10 cellular contexts compared by ENCODE assay signal in the genomic region with DNA sequence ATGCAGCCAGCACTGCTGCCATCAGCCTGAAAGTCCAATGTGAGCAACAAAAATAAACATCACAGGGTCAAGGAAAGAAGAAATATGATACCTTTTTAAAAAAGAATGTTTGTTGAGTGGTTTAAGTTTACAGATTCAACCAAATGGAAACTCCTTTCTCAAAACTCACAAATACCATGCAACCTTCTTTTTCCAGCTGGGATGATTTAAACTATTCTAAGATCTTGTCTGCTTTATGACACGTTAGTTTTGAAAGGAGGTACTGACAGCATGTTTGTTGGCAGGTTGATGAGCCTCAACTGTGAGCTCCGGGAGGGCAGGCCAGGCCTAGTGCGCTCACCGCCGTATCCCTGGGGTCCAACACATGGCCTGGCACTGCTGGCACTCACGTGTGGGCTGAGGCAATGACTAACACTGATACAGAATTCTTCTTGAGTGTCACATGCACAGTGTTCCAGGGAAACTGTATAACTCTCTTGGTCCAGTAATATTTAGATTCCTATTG. TPM values are rescaled to one million over a fixed set of nuclear protein-coding genes. Genes with fewer than 3 reads are reported as not detected.
DNase-seq lines count a peak whose midpoint lies in the region; ATAC-seq and TF ChIP-seq lines count a peak whose summit lies in the region.
"Had no signal": no experiment of that assay in that cellular context is flagged by ENCODE, and none has a peak within 500 bp of the region (broad histone marks: within the 10 kb centered on the region; RNA-seq: fewer than 3 reads in every experiment).

No MANE protein-coding gene starts in this region.

- H3K9me3 Mint-ChIP-seq in CD14-positive monocyte, result peaks cover 0 to 2% (median 0%) of the 10 kb centered on the region in 7 donors

- peaks cover 49% of the 10 kb centered on the region for H3K4me1 Mint-ChIP-seq in CD14-positive monocyte

- H3K4me3 Mint-ChIP-seq in CD14-positive monocyte, result no peak overlapping the region

- H3K27me3 Mint-ChIP-seq in CD14-positive monocyte (ENCODE audit: low read depth in 3 of 3), result no peaks in the 10 kb centered on the region

- H3K79me2 ChIP-seq in SK-N-SH (ENCODE audit: insufficient read depth), result peaks cover 91% of the 10 kb centered on the region

- H3K9me2 ChIP-seq in SK-N-SH, result no peaks in the 10 kb centered on the region

- no peak for TF ChIP-seq RAD21 in SK-N-SH (IDR thresholded peaks at IDR 0.05; ENCODE audit: low read length)

- DNase-seq in CD14-positive monocyte (ENCODE audit: low spot score), result no peak
- no peak for DNase-seq in SK-N-SH
- peak in 1 of 2 donors; percentile 79 for DNase-seq in cardiac muscle cell (ENCODE audit: low read depth in 1 of 2, low spot score in 1 of 2)
- DNase-seq in psoas muscle, result peak; percentile 68 to 92
- DNase-seq in globus pallidus (ENCODE audit: low spot score), result no peak
- DNase-seq in activated T-cell treated with anti-CD3 and anti-CD28 coated beads, Interleukin-2, amount 50 U/mL, for 48 hours, result no peak
- DNase-seq in DMS153 (lab: John Stamatoyannopoulos, UW), result no peak
- no peak for DNase-seq in stimulated activated CD4-positive, alpha-beta T cell treated with anti-CD3 and anti-CD28 coated beads, Interleukin-4, amount 100 ng/mL, for 4 hours
- DNase-seq: hypothalamus, NCI-H187 had no signal

- H3K9me3 ChIP-seq in SK-N-SH, result no peaks in the 10 kb centered on the region
- H3K9me3 ChIP-seq in cardiac muscle cell (ENCODE audit: low read depth), result no peaks in the 10 kb centered on the region
- no peaks in the 10 kb centered on the region for H3K9me3 ChIP-seq in psoas muscle

- H3K4me1 ChIP-seq in SK-N-SH (ENCODE audit: control insufficient read depth in 1 of 2, insufficient read depth in 2 of 2, low read depth in 1 of 2, low read length in 1 of 2) (peaks cover 12 to 56% of the 10 kb centered on the region in 2 experiments), cardiac muscle cell (ENCODE audit: low read depth) (peaks cover 10% of the 10 kb centered on the region), psoas muscle (peaks cover 73% of the 10 kb centered on the region)

- CTCF ChIA-PET in SK-N-SH (lab: Yijun Ruan, JAX), result interaction anchor here (1.3 kb wide), 1 partner anchor 76 kb away, joined by 3 read pairs; no protein-coding TSS in a partner anchor

- H3K4me3 ChIP-seq in SK-N-SH (ENCODE audit: low read depth in 2 of 2, low read length in 1 of 2) (peak overlapping the region in 1 of 2 experiments; percentile 30; a peak in 1 of 4 replicates), cardiac muscle cell (no peak overlapping the region), psoas muscle (no peak overlapping the region)

- TF ChIP-seq EP300 in SK-N-SH (IDR thresholded peaks at IDR 0.05; ENCODE audit: borderline replicate concordance in 1 of 2, low read depth in 1 of 2, low read length in 1 of 2), result peak in 1 of 2 experiments; percentile 64; a peak in 1 of 4 replicates

- TF ChIP-seq CTCF in CD14-positive monocyte (IDR thresholded peaks at IDR 0.05), result no peak
- no peak for TF ChIP-seq CTCF in SK-N-SH (IDR thresholded peaks at IDR 0.05)
- TF ChIP-seq CTCF in cardiac muscle cell (IDR thresholded peaks at IDR 0.05; ENCODE audit: low read depth, low read length), result no peak
- no peak for TF ChIP-seq CTCF in psoas muscle (IDR thresholded peaks at IDR 0.05)

- H4K20me1 ChIP-seq in SK-N-SH (ENCODE audit: insufficient read depth), result peaks cover 57% of the 10 kb centered on the region

- H3K27ac Mint-ChIP-seq in CD14-positive monocyte, result peak overlapping the region in 6 of 7 donors; percentile 1 to 81 (median 69)

- peak overlapping the region; percentile 54; the same call in 1 of the 2 replicates for H3K9ac ChIP-seq in SK-N-SH

- H3K27ac ChIP-seq in SK-N-SH (ENCODE audit: low read depth in 2 of 2, low read length in 1 of 2), result peak overlapping the region; percentile 73 to 99; a peak in 3 of 4 replicates
- peak overlapping the region; percentile 2 for H3K27ac ChIP-seq in cardiac muscle cell
- H3K27ac ChIP-seq in psoas muscle, result peak overlapping the region; percentile 83

- H3K36me3 ChIP-seq in SK-N-SH (replicated peaks in 1 of 2; ENCODE audit: control insufficient read depth in 1 of 2, insufficient read depth in 2 of 2, low read length in 1 of 2) (peaks cover 0 to 3% of the 10 kb centered on the region in 2 experiments), cardiac muscle cell (no peaks in the 10 kb centered on the region), psoas muscle (ENCODE audit: insufficient read depth in 1 of 2, low read depth in 1 of 2) (no peaks in the 10 kb centered on the region)

- peaks cover 13 to 21% of the 10 kb centered on the region in 2 donors for H3K36me3 Mint-ChIP-seq in CD14-positive monocyte

- intact Hi-C loops in CD14-positive monocyte (cut with micrococcal nuclease), result loop anchor here in 1 of 2 donors (5.0 kb wide), 1 partner anchor 63 kb away; no protein-coding TSS in a partner anchor
- intact Hi-C loops in psoas muscle (cut with DNase I), result loop anchor here in 1 of 2 donors (5.0 kb wide), 1 partner anchor 43 kb away; no protein-coding TSS in a partner anchor

- 11% methylated on average over 6 of the region's 6 CpGs for WGBS in SK-N-SH (ENCODE audit: low lambda C conversion rate)
- 12 to 32% (median 13%) methylated on average over 6 of the region's 6 CpGs for WGBS in psoas muscle, 3 donors

- H3K4me2 ChIP-seq in SK-N-SH, result peak overlapping the region; percentile 65

- POLR2A ChIA-PET in SK-N-SH (lab: Yijun Ruan, JAX), result no interaction called here

- peaks cover 61% of the 10 kb centered on the region for H3F3A ChIP-seq in SK-N-SH (replicated peaks; ENCODE audit: insufficient read depth)

- peak; percentile 86 to 88 (median 86) for ATAC-seq in psoas muscle

- H2AFZ ChIP-seq in SK-N-SH (ENCODE audit: low read depth), result no peak overlapping the region

- H3K27me3 ChIP-seq in SK-N-SH (ENCODE audit: insufficient read depth) (no peaks in the 10 kb centered on the region), cardiac muscle cell (no peaks in the 10 kb centered on the region), psoas muscle (ENCODE audit: insufficient read depth in 3 of 3, low read length in 2 of 3) (no peaks in the 10 kb centered on the region)

TF ChIP-seq in SK-N-SH, 30 proteins besides CTCF, POLR2A, EP300 and RAD21 (continues in another document):
- TF ChIP-seq EZH2phosphoT487 (IDR thresholded peaks at IDR 0.05; ENCODE audit: borderline replicate concordance, low read depth) (no peak), SMC3 (IDR thresholded peaks at IDR 0.05; ENCODE audit: low read depth, low read length) (no peak), FOSL2 (IDR thresholded peaks at IDR 0.05; ENCODE audit: borderline replicate concordance, low read depth) (peak; percentile 59; the same call in 1 of the 2 replicates), NFIC (IDR thresholded peaks at IDR 0.05; ENCODE audit: borderline replicate concordance) (peak; percentile 75)
- TF ChIP-seq, protein P1, sequence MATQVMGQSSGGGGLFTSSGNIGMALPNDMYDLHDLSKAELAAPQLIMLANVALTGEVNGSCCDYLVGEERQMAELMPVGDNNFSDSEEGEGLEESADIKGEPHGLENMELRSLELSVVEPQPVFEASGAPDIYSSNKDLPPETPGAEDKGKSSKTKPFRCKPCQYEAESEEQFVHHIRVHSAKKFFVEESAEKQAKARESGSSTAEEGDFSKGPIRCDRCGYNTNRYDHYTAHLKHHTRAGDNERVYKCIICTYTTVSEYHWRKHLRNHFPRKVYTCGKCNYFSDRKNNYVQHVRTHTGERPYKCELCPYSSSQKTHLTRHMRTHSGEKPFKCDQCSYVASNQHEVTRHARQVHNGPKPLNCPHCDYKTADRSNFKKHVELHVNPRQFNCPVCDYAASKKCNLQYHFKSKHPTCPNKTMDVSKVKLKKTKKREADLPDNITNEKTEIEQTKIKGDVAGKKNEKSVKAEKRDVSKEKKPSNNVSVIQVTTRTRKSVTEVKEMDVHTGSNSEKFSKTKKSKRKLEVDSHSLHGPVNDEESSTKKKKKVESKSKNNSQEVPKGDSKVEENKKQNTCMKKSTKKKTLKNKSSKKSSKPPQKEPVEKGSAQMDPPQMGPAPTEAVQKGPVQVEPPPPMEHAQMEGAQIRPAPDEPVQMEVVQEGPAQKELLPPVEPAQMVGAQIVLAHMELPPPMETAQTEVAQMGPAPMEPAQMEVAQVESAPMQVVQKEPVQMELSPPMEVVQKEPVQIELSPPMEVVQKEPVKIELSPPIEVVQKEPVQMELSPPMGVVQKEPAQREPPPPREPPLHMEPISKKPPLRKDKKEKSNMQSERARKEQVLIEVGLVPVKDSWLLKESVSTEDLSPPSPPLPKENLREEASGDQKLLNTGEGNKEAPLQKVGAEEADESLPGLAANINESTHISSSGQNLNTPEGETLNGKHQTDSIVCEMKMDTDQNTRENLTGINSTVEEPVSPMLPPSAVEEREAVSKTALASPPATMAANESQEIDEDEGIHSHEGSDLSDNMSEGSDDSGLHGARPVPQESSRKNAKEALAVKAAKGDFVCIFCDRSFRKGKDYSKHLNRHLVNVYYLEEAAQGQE (IDR thresholded peaks at IDR 0.05; ENCODE audit: low read depth, low read length), result no peak
- TF ChIP-seq, protein P2, sequence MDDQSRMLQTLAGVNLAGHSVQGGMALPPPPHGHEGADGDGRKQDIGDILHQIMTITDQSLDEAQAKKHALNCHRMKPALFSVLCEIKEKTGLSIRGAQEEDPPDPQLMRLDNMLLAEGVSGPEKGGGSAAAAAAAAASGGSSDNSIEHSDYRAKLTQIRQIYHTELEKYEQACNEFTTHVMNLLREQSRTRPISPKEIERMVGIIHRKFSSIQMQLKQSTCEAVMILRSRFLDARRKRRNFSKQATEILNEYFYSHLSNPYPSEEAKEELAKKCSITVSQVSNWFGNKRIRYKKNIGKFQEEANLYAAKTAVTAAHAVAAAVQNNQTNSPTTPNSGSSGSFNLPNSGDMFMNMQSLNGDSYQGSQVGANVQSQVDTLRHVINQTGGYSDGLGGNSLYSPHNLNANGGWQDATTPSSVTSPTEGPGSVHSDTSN (IDR thresholded peaks at IDR 0.05), result peak; percentile 81

RNA-seq across cellular contexts. Expression of a gene that starts 46.7 kb away (rescaled TPM):
- polyA plus RNA-seq in CD14-positive monocyte (1 to 10 TPM in 1 of 2 donors, under 1 TPM in 1; 0.96 to 1.0 TPM), SK-N-SH (2012; rRNA removed) (19.6 and 19.7 TPM in 2 replicates), cardiac muscle cell (4.0 and 4.7 TPM in 2 replicates), psoas muscle (10 to 100 TPM in 2 of 3 donors, 1 to 10 TPM in 1; 6.0 to 13.9 (median 10.0) TPM)
- 23.5 and 24.6 TPM in 2 replicates for polyA plus RNA-seq in SK-N-SH (2012; cell fraction: cytosol; rRNA removed)
- 39.0 and 45.8 TPM in 2 replicates for polyA plus RNA-seq in SK-N-SH (2012; cell fraction: nucleus; rRNA removed)
- total RNA-seq in cardiac muscle cell (8.9 and 14.7 TPM in 2 replicates), psoas muscle (10 to 100 TPM; 23.7 to 27.4 (median 26.1) TPM)

Comparison
In these comparisons a context has a peak if more than half of its experiments do, and no peak if none do; other contexts are left out.
1. DNase-seq: peak in psoas muscle (2 of 2); none in CD14-positive monocyte (single experiment), SK-N-SH (single experiment), globus pallidus (single experiment), activated T-cell treated with anti-CD3 and anti-CD28 coated beads, Interleukin-2, amount 50 U/mL, for 48 hours (0 of 2), DMS153 (single experiment) and stimulated activated CD4-positive, alpha-beta T cell treated with anti-CD3 and anti-CD28 coated beads, Interleukin-4, amount 100 ng/mL, for 4 hours (0 of 2).
2. H3K27ac ChIP-seq: peak in every context shown above with its lines; median percentile 86 in SK-N-SH; 83 in psoas muscle; 2 in cardiac muscle cell.